In genomic region chr4:66235876-66236275, GRCh38 we compare ENCODE assay signal across 20 cellular contexts.
DNase-seq lines count a peak whose midpoint lies in the region; ATAC-seq, FAIRE-seq and TF ChIP-seq lines count a peak whose summit lies in the region.
"Had no signal": no experiment of that assay in that cellular context is flagged by ENCODE, and none has a peak within 500 bp of the region (broad histone marks: within the 10 kb centered on the region; RNA-seq: fewer than 3 reads in every experiment).

No MANE protein-coding gene starts in this region.

- H3K9me3 Mint-ChIP-seq in GM23338: no peaks in the 10 kb centered on the region; the same call in 2 of the 3 replicates

- no peaks in the 10 kb centered on the region for H3F3A ChIP-seq in GM23338 (replicated peaks; ENCODE audit: low read depth)
- no peaks in the 10 kb centered on the region for H3F3A ChIP-seq in MM.1S (ENCODE audit: insufficient read depth, low read length)

- H3K14ac ChIP-seq in H1 (ENCODE audit: insufficient read length): no peak overlapping the region

- POLR2A ChIA-PET in H1 (lab: Charles Lee; ENCODE audit: partially characterized antibody): no interaction called here

- H4K20me1 ChIP-seq in GM23338 (replicated peaks; ENCODE audit: insufficient read depth): no peaks in the 10 kb centered on the region
- H4K20me1 ChIP-seq in MM.1S (ENCODE audit: insufficient read depth, low read length): no peaks in the 10 kb centered on the region
- H4K20me1 ChIP-seq in H1 (replicated peaks in 1 of 2; ENCODE audit: control insufficient read depth in 1 of 2, insufficient read depth in 2 of 2, low read length in 2 of 2): peaks cover 0 to 1% of the 10 kb centered on the region in 2 experiments
- H4K20me1 ChIP-seq: BLaER1 treated with 17β-estradiol and CSF1 and Interleukin-3, amounts not matched to agents 10 nM and 100 nM had no signal

- no peaks in the 10 kb centered on the region for H3K36me3 Mint-ChIP-seq in GM23338 (ENCODE audit: low read depth)
- H3K36me3 Mint-ChIP-seq: CD8-positive, alpha-beta T cell had no signal

- ATAC-seq in GM23338: no peak
- ATAC-seq: A549; CD8-positive, alpha-beta T cell had no signal

- H3K79me2 ChIP-seq in GM23338 (replicated peaks; ENCODE audit: insufficient read depth) (no peaks in the 10 kb centered on the region), MM.1S (ENCODE audit: low read length) (no peaks in the 10 kb centered on the region), H1 (ENCODE audit: control insufficient read depth in 1 of 2, insufficient read depth in 2 of 2, low read length in 2 of 2) (no peaks in the 10 kb centered on the region)

- no peaks in the 10 kb centered on the region for H3K23me2 ChIP-seq in H1 (ENCODE audit: low read depth, low read length)

- no peak overlapping the region for H3K4me3 Mint-ChIP-seq in GM23338
- H3K4me3 Mint-ChIP-seq: B cell; CD4-positive, alpha-beta T cell; CD8-positive, alpha-beta T cell had no signal

- no peak for TF ChIP-seq EP300 in H1 (IDR thresholded peaks at IDR 0.05; ENCODE audit: borderline replicate concordance in 1 of 2, low read depth in 2 of 2, low read length in 2 of 2)

- H3K4me2 ChIP-seq in GM23338: no peak overlapping the region
- H3K4me2 ChIP-seq in MM.1S (ENCODE audit: low read depth, low read length): no peak overlapping the region
- H3K4me2 ChIP-seq in H1 (ENCODE audit: insufficient read depth in 1 of 2, low read depth in 2 of 2, low read length in 2 of 2): no peak overlapping the region
- H3K4me2 ChIP-seq: A549; BLaER1 treated with 17β-estradiol and CSF1 and Interleukin-3, amounts not matched to agents 10 nM and 100 nM had no signal

- no peak overlapping the region for H3K18ac ChIP-seq in H1 (ENCODE audit: extremely low read depth, low read length)

- H3K4me3 ChIP-seq in GM23338 (no peak overlapping the region), MM.1S (ENCODE audit: low read length) (no peak overlapping the region), H1 (ENCODE audit: extremely low read depth in 1 of 4, insufficient read depth in 2 of 4, low read depth in 3 of 4, low read length in 4 of 4) (no peak overlapping the region)
- H3K4me3 ChIP-seq: A549; BLaER1 treated with 17β-estradiol and CSF1 and Interleukin-3, amounts not matched to agents 10 nM and 100 nM had no signal

- H3K9me3 ChIP-seq in MM.1S (replicated peaks; ENCODE audit: insufficient read depth, low read length) (no peaks in the 10 kb centered on the region), H1 (ENCODE audit: insufficient read depth in 2 of 2, low read depth in 1 of 2, low read length in 1 of 2) (no peaks in the 10 kb centered on the region; a peak in 1 of 4 replicates)
- H3K9me3 ChIP-seq: A549; BLaER1 treated with 17β-estradiol and CSF1 and Interleukin-3, amounts not matched to agents 10 nM and 100 nM; Caco-2 had no signal

- H3K27ac Mint-ChIP-seq in GM23338: no peak overlapping the region
- H3K27ac Mint-ChIP-seq: B cell; CD4-positive, alpha-beta T cell; CD8-positive, alpha-beta T cell had no signal

- no peak overlapping the region for H2AK5ac ChIP-seq in H1 (ENCODE audit: low read depth, low read length)

- DNase-seq in GM23338 (ENCODE audit: low spot score): no peak
- peak; percentile 31 for DNase-seq in MM.1S
- no peak for DNase-seq in H1 (ENCODE audit: low read depth in 1 of 2, low spot score in 2 of 2)
- no peak for DNase-seq in OCI-M2 (lab: John Stamatoyannopoulos, UW; ENCODE audit: unreplicated experiment)
- no peak for DNase-seq in NCI-H1436 treated with DMSO at 0.1 percent for 48 hours (lab: John Stamatoyannopoulos, UW)
- no peak for DNase-seq in NCI-H774 (lab: John Stamatoyannopoulos, UW)
- DNase-seq: AML-193; Caco-2; Calu3; CD4-positive, alpha-beta T cell; CD8-positive, alpha-beta T cell; DMS79 treated with DMSO at 0.1 percent for 48 hours; GF-D8 had no signal

- TF ChIP-seq RAD21 in H1 (IDR thresholded peaks at IDR 0.05 in 1 of 2, conservative IDR thresholded peaks at IDR 0.05 in 1 of 2; ENCODE audit: low read depth in 2 of 2, low read length in 2 of 2): no peak

- H2BK20ac ChIP-seq in H1 (ENCODE audit: low read length): no peak overlapping the region

- H2BK12ac ChIP-seq in H1 (ENCODE audit: low read depth, low read length): no peak overlapping the region

- no peak overlapping the region for H4K91ac ChIP-seq in H1 (replicated peaks; ENCODE audit: insufficient read length, low read length)

- H3K27ac ChIP-seq in GM23338 (ENCODE audit: low read depth) (no peak overlapping the region), MM.1S (ENCODE audit: low read length) (no peak overlapping the region), H1 (ENCODE audit: low read depth, low read length) (no peak overlapping the region)
- H3K27ac ChIP-seq: 22Rv1; A549; BLaER1 treated with 17β-estradiol and CSF1 and Interleukin-3, amounts not matched to agents 10 nM and 100 nM; C4-2B had no signal

- FAIRE-seq in H1 (lab: Jason Lieb, UNC): no peak
- FAIRE-seq: A549, GM12891, GM19239 had no signal

- H3K27me3 ChIP-seq in GM23338 (ENCODE audit: insufficient read depth): no peaks in the 10 kb centered on the region
- no peaks in the 10 kb centered on the region for H3K27me3 ChIP-seq in MM.1S (replicated peaks; ENCODE audit: insufficient read depth, low read length)
- H3K27me3 ChIP-seq in H1 (replicated peaks in 1 of 4; ENCODE audit: control insufficient read depth in 3 of 4, extremely low read depth in 1 of 4, insufficient read depth in 3 of 4, low read length in 3 of 4): no peaks in the 10 kb centered on the region
- H3K27me3 ChIP-seq: BLaER1 treated with 17β-estradiol and CSF1 and Interleukin-3, amounts not matched to agents 10 nM and 100 nM had no signal

- no peaks in the 10 kb centered on the region for H3K27me3 Mint-ChIP-seq in GM23338 (ENCODE audit: insufficient read depth, low read depth, poor library complexity)
- H3K27me3 Mint-ChIP-seq: B cell; CD4-positive, alpha-beta T cell had no signal

- H3K36me3 ChIP-seq in GM23338 (ENCODE audit: insufficient read depth) (no peaks in the 10 kb centered on the region), MM.1S (replicated peaks; ENCODE audit: insufficient read depth, low read length) (no peaks in the 10 kb centered on the region), H1 (ENCODE audit: control insufficient read depth in 2 of 4, insufficient read depth in 4 of 4, low read length in 3 of 4) (no peaks in the 10 kb centered on the region)
- H3K36me3 ChIP-seq: BLaER1 treated with 17β-estradiol and CSF1 and Interleukin-3, amounts not matched to agents 10 nM and 100 nM had no signal

- no peak overlapping the region for H2BK15ac ChIP-seq in H1 (ENCODE audit: low read length)

- no peak overlapping the region for H3K4ac ChIP-seq in H1 (replicated peaks; ENCODE audit: insufficient read length, low read depth, low read length)

- H2BK120ac ChIP-seq in H1 (replicated peaks; ENCODE audit: low read depth, low read length): no peak overlapping the region

- no peak overlapping the region for H3K23ac ChIP-seq in H1 (ENCODE audit: insufficient read length)

- no peaks in the 10 kb centered on the region for H3K79me1 ChIP-seq in H1 (ENCODE audit: low read depth, low read length)

- H3K4me1 ChIP-seq in GM23338 (ENCODE audit: insufficient read depth): no peaks in the 10 kb centered on the region
- no peaks in the 10 kb centered on the region for H3K4me1 ChIP-seq in MM.1S (ENCODE audit: low read length)
- H3K4me1 ChIP-seq in H1 (replicated peaks in 1 of 4; ENCODE audit: control insufficient read depth in 3 of 4, insufficient read depth in 4 of 4, low read length in 3 of 4): no peaks in the 10 kb centered on the region
- H3K4me1 ChIP-seq: A549; BLaER1 treated with 17β-estradiol and CSF1 and Interleukin-3, amounts not matched to agents 10 nM and 100 nM; Caco-2 had no signal

- WGBS in H1 (ENCODE audit: extremely low coverage in 1 of 2, insufficient coverage in 1 of 2, insufficient read length in 1 of 2, insufficient replicate concordance in 2 of 2, low coverage in 1 of 2, low lambda C conversion rate in 2 of 2, missing lambda C conversion rate in 1 of 2), 2 experiments: 85% methylated on average over 4 of the region's 4 CpGs; no CpG with 5 or more reads in 1 of the 2 experiments

- H3K9me2 ChIP-seq in GM23338 (ENCODE audit: insufficient read depth): no peaks in the 10 kb centered on the region
- no peaks in the 10 kb centered on the region for H3K9me2 ChIP-seq in MM.1S (replicated peaks; ENCODE audit: insufficient read depth, low read length)

- H3K9ac ChIP-seq in MM.1S (ENCODE audit: low read length) (no peak overlapping the region), H1 (replicated peaks in 1 of 4; ENCODE audit: extremely low read depth in 1 of 4, low read depth in 3 of 4, low read length in 3 of 4) (no peak overlapping the region)
- H3K9ac ChIP-seq: BLaER1 treated with 17β-estradiol and CSF1 and Interleukin-3, amounts not matched to agents 10 nM and 100 nM had no signal

- TF ChIP-seq POLR2A in H1 (IDR thresholded peaks at IDR 0.05; ENCODE audit: control extremely low read depth in 1 of 2, low read depth in 2 of 2, low read length in 2 of 2): no peak

- no peaks in the 10 kb centered on the region for H3K4me1 Mint-ChIP-seq in GM23338
- H3K4me1 Mint-ChIP-seq: B cell had no signal

- H2AFZ ChIP-seq in GM23338 (peak overlapping the region; percentile 45; the same call in 1 of the 2 replicates), MM.1S (ENCODE audit: low read length) (no peak overlapping the region), H1 (ENCODE audit: low read length) (no peak overlapping the region)

- CTCF ChIA-PET in H1 (lab: Charles Lee; ENCODE audit: partially characterized antibody): no interaction called here

- peak overlapping the region; percentile 57 for H3K56ac ChIP-seq in H1 (replicated peaks; ENCODE audit: insufficient read length, low read depth, low read length)

- TF ChIP-seq CTCF in GM23338 (conservative IDR thresholded peaks at IDR 0.05; ENCODE audit: low read depth in 2 of 2): no peak
- no peak for TF ChIP-seq CTCF in MM.1S (IDR thresholded peaks at IDR 0.05; ENCODE audit: low read length)
- no peak for TF ChIP-seq CTCF in H1 (IDR thresholded peaks at IDR 0.05; ENCODE audit: control extremely low read depth in 1 of 3, insufficient read depth in 1 of 3, low read depth in 1 of 3, low read length in 3 of 3)

- no peak overlapping the region for H4K5ac ChIP-seq in H1 (ENCODE audit: insufficient read length, low read depth, low read length)

- no peak overlapping the region for H4K8ac ChIP-seq in H1 (ENCODE audit: extremely low read depth, insufficient read depth, low read length)

- no peak overlapping the region for H2BK5ac ChIP-seq in H1 (ENCODE audit: low read depth, low read length)

TF ChIP-seq in H1, 55 proteins besides CTCF, POLR2A, EP300 and RAD21 (continues in another document):
- TF ChIP-seq RFX5 (IDR thresholded peaks at IDR 0.05; ENCODE audit: borderline replicate concordance, low read depth, low read length): no peak
